ENCODE assay signal across 25 cellular contexts in genomic region chrX:149499766-149500165, GRCh38. TPM values are rescaled to one million over a fixed set of nuclear protein-coding genes. Genes with fewer than 3 reads are reported as not detected.
"Had no signal": no experiment of that assay in that cellular context is flagged by ENCODE, and none has a peak within 500 bp of the region (broad histone marks: within the 10 kb centered on the region; RNA-seq: fewer than 3 reads in every experiment).

No MANE protein-coding gene starts in this region.

- H3K27me3 Mint-ChIP-seq: activated CD4-positive, alpha-beta T cell treated with anti-CD3 and anti-CD28 coated beads, Interleukin-2, amount 10 ng/mL, durations not matched to agents 7 days and 5 days; naive thymus-derived CD8-positive, alpha-beta T cell had no signal

- H3K4me1 ChIP-seq: adrenal gland, breast epithelium, pancreas had no signal

- ATAC-seq: esophagus mucosa; gastrocnemius medialis; left ventricle myocardium superior; naive thymus-derived CD8-positive, alpha-beta T cell; pancreas; WTC11 had no signal

- H3K27ac ChIP-seq: adrenal gland, breast epithelium, gastrocnemius medialis, neutrophil, pancreas, sigmoid colon, SJSA1, spleen had no signal

- H3K4me3 ChIP-seq: adrenal gland, breast epithelium, gastrocnemius medialis, pancreas, sigmoid colon, SJSA1, spleen had no signal

- H3K9me3 ChIP-seq: adrenal gland, breast epithelium, gastrocnemius medialis, neutrophil, pancreas, sigmoid colon, SJSA1, spleen had no signal

- FAIRE-seq: pancreas had no signal

- H3K27ac Mint-ChIP-seq: activated CD4-positive, alpha-beta T cell treated with anti-CD3 and anti-CD28 coated beads, Interleukin-2, amount 10 ng/mL, durations not matched to agents 7 days and 5 days; WTC11 had no signal

- H3K9me3 Mint-ChIP-seq: activated CD4-positive, alpha-beta T cell treated with anti-CD3 and anti-CD28 coated beads, Interleukin-2, amount 10 ng/mL, durations not matched to agents 7 days and 5 days; activated T-cell treated with anti-CD3 and anti-CD28 coated beads, Interleukin-2, amount 50 U/mL, for 24 hours; naive thymus-derived CD8-positive, alpha-beta T cell; WTC11 had no signal

- H3K4me3 Mint-ChIP-seq: activated CD4-positive, alpha-beta T cell treated with anti-CD3 and anti-CD28 coated beads, Interleukin-2, amount 10 ng/mL, durations not matched to agents 7 days and 5 days; activated T-cell treated with anti-CD3 and anti-CD28 coated beads, Interleukin-2, amount 50 U/mL, for 24 hours; naive thymus-derived CD8-positive, alpha-beta T cell; WTC11 had no signal

- H3K36me3 ChIP-seq: breast epithelium had no signal

- DNase-seq: activated CD4-positive, alpha-beta T cell treated with anti-CD3 and anti-CD28 coated beads, Interleukin-2, amount 10 ng/mL, durations not matched to agents 7 days and 5 days; activated effector memory CD4-positive, alpha-beta T cell treated with Interleukin-2 at 50 U/mL for 16 hours; activated naive CD4-positive, alpha-beta T cell treated with anti-CD3 and anti-CD28 coated beads, Interleukin-2, amount 50 U/mL, for 16 hours; activated T-cell treated with anti-CD3 and anti-CD28 coated beads, Interleukin-2, amount 50 U/mL, for 24 hours; adrenal gland; cerebellar nuclear complex; cortex of kidney; gastrocnemius medialis; left ventricle myocardium superior; naive thymus-derived CD8-positive, alpha-beta T cell; pancreas; sigmoid colon; spleen; stimulated activated naive CD4-positive, alpha-beta T cell; SW 1271 had no signal

RNA-seq across cellular contexts. Expression of gene HSFX3, which starts 50.0 kb away (rescaled TPM):
- total RNA-seq: activated CD4-positive, alpha-beta T cell treated with anti-CD3 and anti-CD28 coated beads, Interleukin-2, amount 10 ng/mL, durations not matched to agents 7 days and 5 days; adrenal gland; astrocyte; breast epithelium; esophagus mucosa; gastrocnemius medialis; kidney epithelial cell; left ventricle myocardium superior; mononuclear cell; naive thymus-derived CD8-positive, alpha-beta T cell; pancreas; pulmonary artery endothelial cell; sigmoid colon; SJSA1; spleen; ureter; WTC11 had no signal
- polyA plus RNA-seq: adrenal gland; naive thymus-derived CD8-positive, alpha-beta T cell; pancreas; sigmoid colon had no signal
